ENCODE assay signal across 23 cellular contexts in genomic region chr5:117475925-117476324, GRCh38.
"Had no signal": no experiment of that assay in that cellular context is flagged by ENCODE, and none has a peak within 500 bp of the region (broad histone marks: within the 10 kb centered on the region; RNA-seq: fewer than 3 reads in every experiment).

No MANE protein-coding gene starts in this region.

- H3K4me3 Mint-ChIP-seq: immature natural killer cell; naive thymus-derived CD8-positive, alpha-beta T cell had no signal

- H3K4me1 ChIP-seq: gastrocnemius medialis, right atrium auricular region, stomach, transverse colon had no signal

- FAIRE-seq: endometrium, keratinocyte had no signal

- H3K4me3 ChIP-seq: dorsolateral prefrontal cortex, esophagus muscularis mucosa, gastrocnemius medialis, right atrium auricular region, sigmoid colon, skin epidermis, stomach, thoracic aorta, transverse colon had no signal

- H3K27me3 ChIP-seq: dorsolateral prefrontal cortex, esophagus muscularis mucosa, gastrocnemius medialis, neutrophil, right atrium auricular region, sigmoid colon, stomach, transverse colon had no signal

- H3K9me3 ChIP-seq: esophagus muscularis mucosa, gastrocnemius medialis, neutrophil, right atrium auricular region, sigmoid colon, stomach, thoracic aorta, transverse colon had no signal

- H3K27ac Mint-ChIP-seq: immature natural killer cell; naive thymus-derived CD8-positive, alpha-beta T cell had no signal

- H3K36me3 ChIP-seq: esophagus muscularis mucosa, gastrocnemius medialis, neutrophil, right atrium auricular region, sigmoid colon, stomach, thoracic aorta, transverse colon had no signal

- ATAC-seq: gastrocnemius medialis; left cardiac atrium; naive thymus-derived CD8-positive, alpha-beta T cell had no signal

- H3K27ac ChIP-seq: dorsolateral prefrontal cortex, esophagus muscularis mucosa, gastrocnemius medialis, neutrophil, right atrium auricular region, sigmoid colon, skin epidermis, stomach, thoracic aorta, transverse colon had no signal

- H3K36me3 Mint-ChIP-seq: immature natural killer cell; naive thymus-derived CD8-positive, alpha-beta T cell had no signal

- H3K4me1 Mint-ChIP-seq: immature natural killer cell; naive thymus-derived CD8-positive, alpha-beta T cell had no signal

- DNase-seq: cortex of kidney; dorsolateral prefrontal cortex; effector CD8-positive, alpha-beta T cell; gastrocnemius medialis; glutamatergic neuron; immature natural killer cell; left cardiac atrium; mammary epithelial cell; naive thymus-derived CD8-positive, alpha-beta T cell; posterior cingulate gyrus; sigmoid colon; stimulated activated CD4-positive, alpha-beta T cell treated with anti-CD3 and anti-CD28 coated beads, Interleukin-12 subunit alpha, Interleukin-12 subunit beta, amount 100 ng/mL, for 4 hours; stimulated activated naive CD4-positive, alpha-beta T cell; stomach; substantia nigra; transverse colon had no signal

- H3K27me3 Mint-ChIP-seq: naive thymus-derived CD8-positive, alpha-beta T cell had no signal
